ENCODE assay signal across 1 cellular context in the genomic region with DNA sequence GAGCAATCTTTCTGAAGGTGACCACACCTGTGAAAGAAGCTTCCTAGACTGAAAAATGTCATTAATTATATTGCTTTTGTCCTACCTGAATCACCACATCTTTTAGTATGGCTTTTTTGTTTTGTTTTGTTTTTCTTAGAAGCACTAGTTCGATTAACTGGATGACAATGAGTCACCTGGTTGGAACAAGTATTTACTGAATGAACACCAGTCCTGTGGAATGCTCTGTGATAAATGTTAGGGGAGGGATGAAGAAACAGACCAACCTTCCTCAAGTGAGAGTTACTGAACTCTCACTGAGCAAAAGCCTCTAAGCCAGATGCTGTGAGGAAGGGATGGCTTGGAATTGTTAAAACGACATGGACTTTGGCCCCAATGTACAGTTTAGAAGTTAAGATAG.
TF ChIP-seq lines count a peak whose summit lies in the region.

No MANE protein-coding gene starts in this region.

TF ChIP-seq in H1, 55 proteins besides CTCF, POLR2A, EP300 and RAD21:
- no peak for TF ChIP-seq SAP30 (IDR thresholded peaks at IDR 0.05; ENCODE audit: insufficient read depth, insufficient replicate concordance, low read length)
- TF ChIP-seq KDM4A (IDR thresholded peaks at IDR 0.05; ENCODE audit: low read depth, low read length, severe bottlenecking) = no peak
- no peak for TF ChIP-seq HDAC6 (IDR thresholded peaks at IDR 0.05; ENCODE audit: low read depth, low read length)
- TF ChIP-seq CHD2 (IDR thresholded peaks at IDR 0.05; ENCODE audit: low read length) = no peak
- TF ChIP-seq PHF8 (conservative IDR thresholded peaks at IDR 0.05; ENCODE audit: low read depth, low read length) = no peak
- TF ChIP-seq SIX5 (IDR thresholded peaks at IDR 0.05; ENCODE audit: low read depth, low read length) = no peak
